In genomic region chr2:107625982-107626381, GRCh38 we compare ENCODE assay signal across 8 cellular contexts.
"Had no signal": no experiment of that assay in that cellular context is flagged by ENCODE, and none has a peak within 500 bp of the region (broad histone marks: within the 10 kb centered on the region; RNA-seq: fewer than 3 reads in every experiment).

No MANE protein-coding gene starts in this region.

- ATAC-seq: GM12878 had no signal

- DNase-seq: GDM1, GF-D8 had no signal

- H3K4me3 ChIP-seq: GM12878 had no signal

- FAIRE-seq: G401.6, GM12878, GM12891, GM12892, GM18507, GM19239 had no signal
